Comparison of ENCODE assay signal across 10 cellular contexts in genomic region chr1:43383449-43383848, GRCh38. TPM values are rescaled to one million over a fixed set of nuclear protein-coding genes. Genes with fewer than 3 reads are reported as not detected.
DNase-seq lines count a peak whose midpoint lies in the region; ATAC-seq and TF ChIP-seq lines count a peak whose summit lies in the region.
"Had no signal": no experiment of that assay in that cellular context is flagged by ENCODE, and none has a peak within 500 bp of the region (broad histone marks: within the 10 kb centered on the region; RNA-seq: fewer than 3 reads in every experiment).

No MANE protein-coding gene starts in this region.

- H3K27me3 ChIP-seq in IMR-90 (ENCODE audit: control insufficient read depth, insufficient read depth, low read length): no peaks in the 10 kb centered on the region
- no peaks in the 10 kb centered on the region for H3K27me3 ChIP-seq in liver (ENCODE audit: control insufficient read depth in 4 of 4, insufficient read depth in 4 of 4, low read length in 3 of 4)

- H2AK5ac ChIP-seq in IMR-90 (ENCODE audit: low read depth, low read length): no peak overlapping the region

- in situ Hi-C loops in ACHN (cut with HindIII; ENCODE audit: low pct_ligation_motif_present, low pct_unique_long_range_greater_than_20kb, low sequenced_read_pairs) (loop anchor here (25.0 kb wide), 1 partner anchor 146 kb away; no protein-coding TSS in a partner anchor), IMR-90 (cut with MboI; ENCODE audit: low sequenced_read_pairs) (no loop called here)

- H3K27me3 Mint-ChIP-seq in natural killer cell (ENCODE audit: low read depth in 2 of 2): no peaks in the 10 kb centered on the region

- H4K5ac ChIP-seq in IMR-90 (ENCODE audit: low read depth, low read length): no peak overlapping the region

- no peak overlapping the region for H3K56ac ChIP-seq in IMR-90 (ENCODE audit: extremely low read depth, insufficient read depth, low read length)

- H2BK5ac ChIP-seq in IMR-90 (ENCODE audit: low read depth, low read length, poor library complexity, severe bottlenecking): no peak overlapping the region

- H3K18ac ChIP-seq in IMR-90 (ENCODE audit: low read depth, low read length): no peak overlapping the region

- TF ChIP-seq RAD21 in IMR-90 (IDR thresholded peaks at IDR 0.05; ENCODE audit: low read length) (peak; percentile 34), liver (IDR thresholded peaks at IDR 0.05) (peak; percentile 71 to 81)

- H3K27ac Mint-ChIP-seq in natural killer cell: peak overlapping the region in 1 of 2 donors; percentile 61

- no peak overlapping the region for H2BK20ac ChIP-seq in IMR-90 (ENCODE audit: low read depth, low read length)

- no peak overlapping the region for H3K4me3 Mint-ChIP-seq in natural killer cell

- H3K9ac ChIP-seq in IMR-90 (ENCODE audit: low read depth, low read length) (no peak overlapping the region), liver (ENCODE audit: low read depth in 1 of 2, low read length in 2 of 2) (no peak overlapping the region)

- no peak overlapping the region for H4K8ac ChIP-seq in IMR-90 (ENCODE audit: low read depth in 2 of 2, low read length in 2 of 2)

- no peak overlapping the region for H3K23ac ChIP-seq in IMR-90 (ENCODE audit: low read depth, low read length)

- H3K27ac ChIP-seq in IMR-90 (ENCODE audit: insufficient read depth, low read length) (no peak overlapping the region), caudate nucleus (ENCODE audit: low read depth, low read length) (peak overlapping the region; percentile 98), liver (ENCODE audit: low read depth in 1 of 2, low read length in 2 of 2) (no peak overlapping the region)

- H3K14ac ChIP-seq in IMR-90 (replicated peaks; ENCODE audit: low read depth, low read length): no peak overlapping the region

- no peak overlapping the region for H2AFZ ChIP-seq in IMR-90 (replicated peaks; ENCODE audit: low read length, poor library complexity)

- H3K9me3 ChIP-seq in IMR-90 (ENCODE audit: control insufficient read depth, insufficient read depth, low read length) (no peaks in the 10 kb centered on the region), liver (ENCODE audit: control insufficient read depth in 4 of 4, low read length in 3 of 4) (no peaks in the 10 kb centered on the region)

- TF ChIP-seq CTCF in IMR-90 (conservative IDR thresholded peaks at IDR 0.05; ENCODE audit: low read depth, low read length) (peak; percentile 21; the same call in 1 of the 2 replicates), liver (IDR thresholded peaks at IDR 0.05; ENCODE audit: low read depth, low read length, missing input control) (peak; percentile 30), natural killer cell (IDR thresholded peaks at IDR 0.05) (no peak)

- no peak overlapping the region for H3K4ac ChIP-seq in IMR-90 (ENCODE audit: low read depth, low read length)

- H3K9me3 Mint-ChIP-seq in natural killer cell: no peaks in the 10 kb centered on the region

- no peak overlapping the region for H2BK120ac ChIP-seq in IMR-90 (ENCODE audit: low read depth, low read length)

- dilution Hi-C loops in IMR-90 (cut with HindIII; ENCODE audit: low sequenced_read_pairs, unreplicated experiment): no loop called here

- intact Hi-C loops in IMR-90 (cut with micrococcal nuclease) (no loop called here), natural killer cell (cut with micrococcal nuclease) (no loop called here)

- POLR2A ChIA-PET in IMR-90 (lab: Charles Lee; ENCODE audit: unreplicated experiment): no interaction called here

- H3K4me2 ChIP-seq in IMR-90 (ENCODE audit: low read depth, low read length): no peak overlapping the region

- H3K9me1 ChIP-seq in IMR-90 (ENCODE audit: insufficient read depth, low read length): peaks cover 14% of the 10 kb centered on the region

- peaks cover 12 to 26% of the 10 kb centered on the region in 2 donors for H3K4me1 Mint-ChIP-seq in natural killer cell

- H3K36me3 ChIP-seq in IMR-90 (ENCODE audit: control insufficient read depth, insufficient read depth, low read length) (peaks cover 54% of the 10 kb centered on the region), liver (ENCODE audit: control insufficient read depth in 4 of 4, insufficient read depth in 3 of 4, low read depth in 1 of 4, low read length in 3 of 4) (peaks cover 9 to 56% (median 43%) of the 10 kb centered on the region in 4 donors)

- no peak overlapping the region for H2BK15ac ChIP-seq in IMR-90 (ENCODE audit: low read depth, low read length)

- TF ChIP-seq POLR2A in IMR-90 (IDR thresholded peaks at IDR 0.05; ENCODE audit: low read depth, low read length): no peak

- H3K4me1 ChIP-seq in IMR-90 (ENCODE audit: control insufficient read depth, insufficient read depth, low read length) (peaks cover 6% of the 10 kb centered on the region), liver (ENCODE audit: control insufficient read depth in 4 of 4, insufficient read depth in 4 of 4, low read length in 3 of 4) (peaks cover 2 to 24% (median 17%) of the 10 kb centered on the region in 4 donors)

- H3K79me1 ChIP-seq in IMR-90 (ENCODE audit: low read depth in 1 of 2, low read length in 2 of 2): peaks cover 18 to 64% of the 10 kb centered on the region in 2 experiments

- H3K36me3 Mint-ChIP-seq in natural killer cell: peaks cover 31% of the 10 kb centered on the region

- peaks cover 20% of the 10 kb centered on the region; the same call in 1 of the 2 replicates for H4K20me1 ChIP-seq in IMR-90 (ENCODE audit: insufficient read depth, low read length)

- H2AK9ac ChIP-seq in IMR-90 (replicated peaks; ENCODE audit: low read depth, low read length, poor library complexity): no peak overlapping the region

- peak; percentile 18 for DNase-seq in ACHN
- no peak for DNase-seq in IMR-90
- peak in 40 of 61 donors; percentile 2 to 65 (median 16) for DNase-seq in caudate nucleus (lab: John Stamatoyannopoulos, UW)
- no peak for DNase-seq in natural killer cell
- DNase-seq in effector CD4-positive, alpha-beta T cell: no peak
- DNase-seq: glutamatergic neuron, NCI-H2029 treated with DMSO at 0.1 percent for 48 hours had no signal

- CTCF ChIA-PET in IMR-90 (lab: Yijun Ruan, JAX): no interaction called here

- WGBS in IMR-90 (ENCODE audit: extremely low coverage in 2 of 2, insufficient read length in 1 of 2), 2 experiments: no CpG with 5 or more reads among the region's 2 CpGs
- 97% methylated on average over 2 of the region's 2 CpGs for WGBS in liver

- no peak overlapping the region for H4K91ac ChIP-seq in IMR-90 (ENCODE audit: insufficient read depth, low read depth, low read length)

- H3K4me3 ChIP-seq in IMR-90 (ENCODE audit: insufficient read depth, low read depth, low read length): no peak overlapping the region
- H3K4me3 ChIP-seq in liver (ENCODE audit: low read depth in 1 of 3, low read length in 3 of 3): no peak overlapping the region

- ATAC-seq in IMR-90 (ENCODE audit: low read depth) (no peak), natural killer cell (no peak), HG02884 (IDR thresholded peaks at IDR 0.05; ENCODE audit: unreplicated experiment) (no peak), GM18870 (IDR thresholded peaks at IDR 0.05; ENCODE audit: unreplicated experiment) (no peak)

- BruUV-seq in IMR-90 (replicated peaks; lab: Mats Ljungman, UMichigan): no TSS peak

TF ChIP-seq in IMR-90, 13 proteins besides CTCF, POLR2A, EP300 and RAD21:
- no peak for TF ChIP-seq FOS (IDR thresholded peaks at IDR 0.05; ENCODE audit: low read depth, low read length)
- peak; percentile 30; the same call in 1 of the 2 replicates for TF ChIP-seq SMC3 (IDR thresholded peaks at IDR 0.05; ENCODE audit: low read depth, low read length)

TF ChIP-seq in liver, 16 proteins besides CTCF, POLR2A, EP300 and RAD21:
- TF ChIP-seq RXRA (IDR thresholded peaks at IDR 0.05): no peak
- no peak for TF ChIP-seq HNF4A (conservative IDR thresholded peaks at IDR 0.05)
- no peak for TF ChIP-seq HNF4G (IDR thresholded peaks at IDR 0.05)
- TF ChIP-seq GABPA (IDR thresholded peaks at IDR 0.05 in 1 of 2, conservative IDR thresholded peaks at IDR 0.05 in 1 of 2): no peak

RNA-seq across cellular contexts. Expression of gene MED8, which starts 6.2 kb away (rescaled TPM):
- total RNA-seq in IMR-90 (2012; rRNA removed) (114 and 120 TPM in 2 replicates), liver (10 to 100 TPM; 26.2 to 37.6 TPM), natural killer cell (10 to 100 TPM; 17.8 to 26.8 (median 22.0) TPM)
- polyA plus RNA-seq in IMR-90 (2012; rRNA removed) (53.7 and 61.1 TPM in 2 replicates), liver (10 to 100 TPM; 26.6 to 31.6 TPM)
- polyA plus RNA-seq in IMR-90 (2012; cell fraction: cytosol; rRNA removed): 35.0 and 38.5 TPM in 2 replicates
- polyA plus RNA-seq in IMR-90 (2012; cell fraction: nucleus; rRNA removed; ENCODE audit: low replicate concordance): 37.4 and 89.5 TPM in 2 replicates

RNA-seq across cellular contexts. Expression of gene SZT2, which starts 6.2 kb away (rescaled TPM):
- total RNA-seq in IMR-90 (2012; rRNA removed): 9.5 and 9.7 TPM in 2 replicates
- polyA plus RNA-seq in IMR-90 (2012; rRNA removed): 14.3 and 15.7 TPM in 2 replicates
- polyA plus RNA-seq in IMR-90 (2012; cell fraction: cytosol; rRNA removed): 5.1 and 7.2 TPM in 2 replicates
- polyA plus RNA-seq in IMR-90 (2012; cell fraction: nucleus; rRNA removed; ENCODE audit: low replicate concordance): 42.3 and 80.6 TPM in 2 replicates
- total RNA-seq in liver: 10 to 100 TPM; 18.4 to 31.0 TPM
- 1 to 10 TPM; 4.8 to 5.4 TPM for polyA plus RNA-seq in liver
- total RNA-seq in natural killer cell: 100 to 1,000 TPM; 103 to 128 (median 123) TPM

RNA-seq across cellular contexts. Expression of gene ELOVL1, which starts 15.6 kb away (rescaled TPM):
- 66.4 and 88.9 TPM in 2 replicates for total RNA-seq in IMR-90 (2012; rRNA removed)
- 203 and 211 TPM in 2 replicates for polyA plus RNA-seq in IMR-90 (2012; rRNA removed)
- 94.1 and 171 TPM in 2 replicates for polyA plus RNA-seq in IMR-90 (2012; cell fraction: cytosol; rRNA removed)
- 140 and 158 TPM in 2 replicates for polyA plus RNA-seq in IMR-90 (2012; cell fraction: nucleus; rRNA removed; ENCODE audit: low replicate concordance)
- 10 to 100 TPM; 12.8 to 50.3 TPM for total RNA-seq in liver
- 10 to 100 TPM; 25.2 to 45.4 TPM for polyA plus RNA-seq in liver
- 10 to 100 TPM; 53.2 to 73.0 (median 67.5) TPM for total RNA-seq in natural killer cell

RNA-seq across cellular contexts. Expression of gene CDC20, which starts 24.7 kb away (rescaled TPM):
- 78.0 and 103 TPM in 2 replicates for total RNA-seq in IMR-90 (2012; rRNA removed)
- polyA plus RNA-seq in IMR-90 (2012; rRNA removed): 107 and 115 TPM in 2 replicates
- 75.5 and 90.0 TPM in 2 replicates for polyA plus RNA-seq in IMR-90 (2012; cell fraction: cytosol; rRNA removed)
- 26.3 and 75.6 TPM in 2 replicates for polyA plus RNA-seq in IMR-90 (2012; cell fraction: nucleus; rRNA removed; ENCODE audit: low replicate concordance)
- total RNA-seq in liver: 10 to 100 TPM in 1 of 2 donors, under 1 TPM in 1; 0.25 to 73.4 TPM
- 1 to 10 TPM; 2.0 to 4.9 TPM for polyA plus RNA-seq in liver
- total RNA-seq in natural killer cell: 1 to 10 TPM in 1 of 3 donors, under 1 TPM in 2; 0.50 to 2.4 (median 0.96) TPM

RNA-seq across cellular contexts. Expression of gene MPL, which starts 45.8 kb away (rescaled TPM):
- total RNA-seq in IMR-90 (2012; rRNA removed): not detected in 2 replicates
- 0.12 TPM in 1 of 2 replicates, not detected in the other for polyA plus RNA-seq in IMR-90 (2012; rRNA removed)
- 0.02 TPM in 1 of 2 replicates, not detected in the other for polyA plus RNA-seq in IMR-90 (2012; cell fraction: cytosol; rRNA removed)
- not detected in 2 replicates for polyA plus RNA-seq in IMR-90 (2012; cell fraction: nucleus; rRNA removed; ENCODE audit: low replicate concordance)
- 1 to 10 TPM in 1 of 2 donors, not detected in 1; 1.0 TPM for total RNA-seq in liver
- polyA plus RNA-seq in liver: under 1 TPM in 1 of 2 donors, not detected in 1; 0.03 TPM
- total RNA-seq in natural killer cell: 1 to 10 TPM in 1 of 3 donors, under 1 TPM in 2; 0.43 to 1.7 (median 0.48) TPM

Comparison
In these comparisons a context has a peak if more than half of its experiments do, and no peak if none do; other contexts are left out.
1. DNase-seq: peak in ACHN (single experiment) and caudate nucleus (40 of 61); none in IMR-90 (single experiment), natural killer cell (single experiment) and effector CD4-positive, alpha-beta T cell (single experiment).